17 cellular contexts compared by ENCODE assay signal in genomic region chr9:90124961-90125360, GRCh38.
DNase-seq lines count a peak whose midpoint lies in the region; ATAC-seq and TF ChIP-seq lines count a peak whose summit lies in the region.
"Had no signal": no experiment of that assay in that cellular context is flagged by ENCODE, and none has a peak within 500 bp of the region (broad histone marks: within the 10 kb centered on the region; RNA-seq: fewer than 3 reads in every experiment).

No MANE protein-coding gene starts in this region.

- H3K9me3 ChIP-seq in adipocyte (ENCODE audit: control insufficient read depth, low read length) (peaks cover 7% of the 10 kb centered on the region), smooth muscle cell (replicated peaks; ENCODE audit: low read depth) (peaks cover 4% of the 10 kb centered on the region)

- H3K4me2 ChIP-seq in smooth muscle cell = peak overlapping the region; percentile 4

- peak overlapping the region; percentile 12 for H2AFZ ChIP-seq in smooth muscle cell (ENCODE audit: low read depth)

- H3K27ac ChIP-seq in smooth muscle cell (ENCODE audit: low read depth) = peak overlapping the region; percentile 7
- H3K27ac ChIP-seq: 22Rv1, pancreas had no signal

- ATAC-seq in HG02571 (IDR thresholded peaks at IDR 0.05; ENCODE audit: unreplicated experiment) (no peak), HG03108 (IDR thresholded peaks at IDR 0.05; ENCODE audit: unreplicated experiment) (no peak)
- ATAC-seq: pancreas had no signal

- WGBS in smooth muscle cell (ENCODE audit: low lambda C conversion rate) = 47% methylated on average over 1 of the region's 1 CpG

- H3K79me2 ChIP-seq in smooth muscle cell (ENCODE audit: low read depth) = no peaks in the 10 kb centered on the region

- H3K9ac ChIP-seq in adipocyte (ENCODE audit: low read length) = no peak overlapping the region
- no peak overlapping the region for H3K9ac ChIP-seq in smooth muscle cell (ENCODE audit: low read depth)

- H3K4me3 ChIP-seq in adipocyte (ENCODE audit: low read length) = no peak overlapping the region
- H3K4me3 ChIP-seq in smooth muscle cell = no peak overlapping the region
- H3K4me3 ChIP-seq: pancreas had no signal

- H4K20me1 ChIP-seq in smooth muscle cell (ENCODE audit: low read depth) = no peaks in the 10 kb centered on the region

- no peak for TF ChIP-seq CTCF in smooth muscle cell (IDR thresholded peaks at IDR 0.05; ENCODE audit: borderline replicate concordance, insufficient read depth, poor library complexity, severe bottlenecking)

- no peaks in the 10 kb centered on the region for H3K36me3 ChIP-seq in adipocyte (ENCODE audit: control insufficient read depth, insufficient read depth, low read length, severe bottlenecking)
- no peaks in the 10 kb centered on the region for H3K36me3 ChIP-seq in smooth muscle cell (ENCODE audit: low read depth)
- H3K36me3 ChIP-seq: pancreas had no signal

- peaks cover 12% of the 10 kb centered on the region for H3K4me1 ChIP-seq in adipocyte (ENCODE audit: control insufficient read depth, insufficient read depth, low read length)
- no peaks in the 10 kb centered on the region for H3K4me1 ChIP-seq in smooth muscle cell (ENCODE audit: low read depth)
- H3K4me1 ChIP-seq: pancreas had no signal

- H3K27me3 ChIP-seq in adipocyte (replicated peaks; ENCODE audit: control insufficient read depth, insufficient read depth, low read length) = peaks cover 4% of the 10 kb centered on the region
- no peaks in the 10 kb centered on the region for H3K27me3 ChIP-seq in smooth muscle cell (ENCODE audit: low read depth)
- H3K27me3 ChIP-seq: pancreas had no signal

- H3F3A ChIP-seq in smooth muscle cell (ENCODE audit: low read depth) = no peaks in the 10 kb centered on the region

- DNase-seq in DMS153 (lab: John Stamatoyannopoulos, UW) (peak; percentile 36), DMS153 treated with DMSO at 0.1 percent for 48 hours (lab: John Stamatoyannopoulos, UW; ENCODE audit: unreplicated experiment) (no peak), NCI-H2227 treated with DMSO at 0.1 percent for 48 hours (lab: John Stamatoyannopoulos, UW) (peak; percentile 19), adipocyte (ENCODE audit: low read depth) (peak; percentile 41), smooth muscle cell (lab: John Stamatoyannopoulos, UW; ENCODE audit: unreplicated experiment) (no peak), activated T-cell treated with anti-CD3 and anti-CD28 coated beads for 4 hours (no peak)
- DNase-seq: activated CD4-positive, CD25-positive, alpha-beta regulatory T cell treated with anti-CD3 and anti-CD28 coated beads, Interleukin-2, amount 50 U/mL, for 72 hours; activated T-cell treated with anti-CD3 and anti-CD28 coated beads, Interleukin-2, amount 50 U/mL, for 1 hour; CD8-positive, alpha-beta memory T cell; cortex of kidney; midbrain; pancreas; stimulated activated CD4-positive, alpha-beta T cell treated with anti-CD3 and anti-CD28 coated beads, Interleukin-12 subunit alpha, Interleukin-12 subunit beta, amount 100 ng/mL, for 4 hours; T-helper 1 cell had no signal

Comparison
In these comparisons a context has a peak if more than half of its experiments do, and no peak if none do; other contexts are left out.
1. DNase-seq: peak in DMS153 (single experiment), NCI-H2227 treated with DMSO at 0.1 percent for 48 hours (single experiment) and adipocyte (single experiment); none in DMS153 treated with DMSO at 0.1 percent for 48 hours (single experiment), smooth muscle cell (single experiment) and activated T-cell treated with anti-CD3 and anti-CD28 coated beads for 4 hours (single experiment).